Comparison of ENCODE assay signal across 19 cellular contexts in the genomic region with DNA sequence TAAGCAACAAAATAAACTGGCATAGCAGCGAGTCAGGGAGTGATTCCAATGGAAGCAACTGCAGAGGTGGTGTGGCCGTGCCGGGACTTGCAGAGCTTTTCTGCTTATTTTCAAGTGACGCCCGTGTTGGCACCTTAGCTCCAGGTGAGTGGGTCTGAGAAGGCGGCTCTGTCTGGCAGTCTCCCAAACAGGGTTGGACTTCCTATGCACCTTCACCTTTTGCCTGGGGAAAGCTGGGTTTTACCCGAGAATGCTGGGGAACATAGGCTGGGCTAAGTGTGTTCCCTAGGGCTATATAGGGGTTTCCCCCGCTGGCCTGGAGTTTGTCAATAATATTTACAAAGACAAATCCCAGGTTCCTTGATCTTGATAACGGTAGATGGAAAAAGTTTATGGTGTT.
DNase-seq lines count a peak whose midpoint lies in the region; ATAC-seq, FAIRE-seq and TF ChIP-seq lines count a peak whose summit lies in the region.
"Had no signal": no experiment of that assay in that cellular context is flagged by ENCODE, and none has a peak within 500 bp of the region (broad histone marks: within the 10 kb centered on the region; RNA-seq: fewer than 3 reads in every experiment).

No MANE protein-coding gene starts in this region.

- H3K4me1 ChIP-seq in colonic mucosa, result no peaks in the 10 kb centered on the region
- H3K4me1 ChIP-seq: gastrocnemius medialis, vagina had no signal

- TF ChIP-seq CTCF in colonic mucosa (IDR thresholded peaks at IDR 0.05) (no peak), mesothelial cell of epicardium (IDR thresholded peaks at IDR 0.05; ENCODE audit: unreplicated experiment) (no peak)

- no peak for ATAC-seq in HG02610 (IDR thresholded peaks at IDR 0.05; ENCODE audit: unreplicated experiment)
- ATAC-seq: gastrocnemius medialis had no signal

- intact Hi-C loops in colonic mucosa (cut with DNase I), result no loop called here

- H3K36me3 ChIP-seq in colonic mucosa, result no peaks in the 10 kb centered on the region
- H3K36me3 ChIP-seq: gastrocnemius medialis, MG63, ovary, vagina had no signal

- H3K4me3 Mint-ChIP-seq in mesothelial cell of epicardium, result no peak overlapping the region
- H3K4me3 Mint-ChIP-seq: activated naive CD4-positive, alpha-beta T cell treated with anti-CD3 and anti-CD28 coated beads, Interleukin-2, amount 50 U/mL, for 24 hours had no signal

- DNase-seq in GM12892 (ENCODE audit: insufficient read length) (no peak), NCI-H774 (lab: John Stamatoyannopoulos, UW) (peak; percentile 39), colonic mucosa (peak; percentile 76), mesothelial cell of epicardium (ENCODE audit: low spot score in 2 of 2, unreplicated experiment in 2 of 2) (no peak), H4 (ENCODE audit: low spot score) (no peak), OCI-M2 (lab: John Stamatoyannopoulos, UW; ENCODE audit: unreplicated experiment) (no peak), NCI-H146 treated with DMSO at 0.1 percent for 48 hours (lab: John Stamatoyannopoulos, UW; ENCODE audit: unreplicated experiment) (no peak)
- DNase-seq: activated CD4-positive, alpha-beta T cell treated with anti-CD3 and anti-CD28 coated beads, Interleukin-2, amount 50 U/mL, for 48 hours; gastrocnemius medialis; MG63; NCI-H187 treated with DMSO at 0.1 percent for 48 hours; ovary; Right ventricle myocardium superior had no signal

- H3K9ac ChIP-seq in colonic mucosa (ENCODE audit: low read depth in 2 of 2, low read length in 2 of 2), result no peak overlapping the region

- H3K27ac ChIP-seq in colonic mucosa, result no peak overlapping the region
- H3K27ac ChIP-seq: gastrocnemius medialis, ovary, vagina, VCaP had no signal

- H3K27me3 Mint-ChIP-seq in mesothelial cell of epicardium (ENCODE audit: low read depth), result no peaks in the 10 kb centered on the region
- H3K27me3 Mint-ChIP-seq: activated naive CD4-positive, alpha-beta T cell treated with anti-CD3 and anti-CD28 coated beads, Interleukin-2, amount 50 U/mL, for 24 hours had no signal

- no peak overlapping the region for H3K4me3 ChIP-seq in colonic mucosa
- H3K4me3 ChIP-seq: gastrocnemius medialis, MG63, ovary, vagina had no signal

- peaks cover 6% of the 10 kb centered on the region for H3K36me3 Mint-ChIP-seq in mesothelial cell of epicardium
- H3K36me3 Mint-ChIP-seq: activated naive CD4-positive, alpha-beta T cell treated with anti-CD3 and anti-CD28 coated beads, Interleukin-2, amount 50 U/mL, for 24 hours had no signal

- no peaks in the 10 kb centered on the region for H3K27me3 ChIP-seq in colonic mucosa
- H3K27me3 ChIP-seq: gastrocnemius medialis, MG63, ovary, vagina had no signal

- H3K9me3 ChIP-seq in colonic mucosa, result no peaks in the 10 kb centered on the region
- H3K9me3 ChIP-seq: ovary, vagina had no signal

- peaks cover 9% of the 10 kb centered on the region for H3K9me3 Mint-ChIP-seq in mesothelial cell of epicardium
- H3K9me3 Mint-ChIP-seq: activated naive CD4-positive, alpha-beta T cell treated with anti-CD3 and anti-CD28 coated beads, Interleukin-2, amount 50 U/mL, for 24 hours had no signal

- no peak for TF ChIP-seq POLR2A in GM12892 (IDR thresholded peaks at IDR 0.05; ENCODE audit: low read depth, low read length)

- H3K27ac Mint-ChIP-seq in mesothelial cell of epicardium, result peak overlapping the region; percentile 90
- H3K27ac Mint-ChIP-seq: activated naive CD4-positive, alpha-beta T cell treated with anti-CD3 and anti-CD28 coated beads, Interleukin-2, amount 50 U/mL, for 24 hours had no signal

- FAIRE-seq in GM12892 (lab: Jason Lieb, UNC), result peak; percentile 5
- FAIRE-seq: colon, H54 had no signal

- peaks cover 33% of the 10 kb centered on the region for H3K4me1 Mint-ChIP-seq in mesothelial cell of epicardium
- H3K4me1 Mint-ChIP-seq: activated naive CD4-positive, alpha-beta T cell treated with anti-CD3 and anti-CD28 coated beads, Interleukin-2, amount 50 U/mL, for 24 hours had no signal

Comparison
In these comparisons a context has a peak if more than half of its experiments do, and no peak if none do; other contexts are left out.
1. DNase-seq: peak in NCI-H774 (single experiment) and colonic mucosa (single experiment); none in GM12892 (single experiment), mesothelial cell of epicardium (0 of 2), H4 (single experiment), OCI-M2 (single experiment) and NCI-H146 treated with DMSO at 0.1 percent for 48 hours (single experiment).